12 cellular contexts compared by ENCODE assay signal in the genomic region with DNA sequence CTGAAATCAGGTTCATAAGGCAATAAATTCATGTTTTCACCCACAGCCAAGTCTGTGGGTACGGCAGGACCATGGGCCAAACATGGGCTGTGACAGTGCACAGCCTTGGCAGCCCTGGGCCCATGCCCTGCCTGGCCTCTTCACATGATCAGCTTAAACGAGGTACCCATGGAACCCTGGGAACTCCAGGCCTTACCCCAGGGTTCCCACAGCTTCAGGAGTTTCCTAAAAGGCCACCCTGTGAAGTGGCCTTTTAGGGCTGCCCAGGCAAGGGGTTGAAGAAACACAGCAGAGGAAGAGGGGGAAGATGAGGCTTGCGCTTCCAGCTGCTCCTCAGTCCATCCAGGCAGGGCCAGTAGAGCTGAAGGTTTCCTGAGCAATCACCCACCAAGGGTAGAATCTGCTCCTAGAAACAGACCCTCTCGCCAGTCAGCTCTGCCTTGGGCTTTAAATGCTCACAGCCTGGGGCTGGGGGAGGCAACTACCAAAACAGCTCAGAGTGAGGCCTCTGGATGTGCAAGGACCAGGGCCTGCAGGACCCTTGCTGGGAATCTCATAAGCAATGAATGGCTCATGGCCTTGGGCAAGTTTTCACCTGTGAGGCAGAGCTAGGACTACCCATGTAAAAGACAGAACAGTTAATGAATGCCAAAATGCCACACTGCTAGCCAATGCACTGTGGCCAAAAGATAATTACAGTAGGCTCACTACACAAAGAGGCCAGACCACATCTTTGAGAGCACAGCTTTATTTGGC.
DNase-seq lines count a peak whose midpoint lies in the region; ATAC-seq and TF ChIP-seq lines count a peak whose summit lies in the region.
"Had no signal": no experiment of that assay in that cellular context is flagged by ENCODE, and none has a peak within 500 bp of the region (broad histone marks: within the 10 kb centered on the region; RNA-seq: fewer than 3 reads in every experiment).

No MANE protein-coding gene starts in this region.

- H4K20me1 ChIP-seq in DND-41 (ENCODE audit: insufficient read depth, low read length), result no peaks in the 10 kb centered on the region
- no peaks in the 10 kb centered on the region for H4K20me1 ChIP-seq in hepatocyte (ENCODE audit: insufficient read depth, poor library complexity, severe bottlenecking)

- H3K27ac ChIP-seq in DND-41 (ENCODE audit: low read length), result peak overlapping the region; percentile 75
- peak overlapping the region; percentile 81 for H3K27ac ChIP-seq in WERI-Rb-1
- peak overlapping the region; percentile 34 for H3K27ac ChIP-seq in hepatocyte

- H3K4me3 ChIP-seq in DND-41 (ENCODE audit: low read depth in 1 of 2, low read length in 2 of 2) (peak overlapping the region in 1 of 2 experiments; percentile 39; a peak in 1 of 4 replicates), WERI-Rb-1 (ENCODE audit: low read depth, low read length) (no peak overlapping the region), hepatocyte (no peak overlapping the region), skeletal muscle satellite cell (ENCODE audit: low read length) (no peak overlapping the region)
- H3K4me3 ChIP-seq: MG63 had no signal

- no peaks in the 10 kb centered on the region for H3K79me2 ChIP-seq in DND-41 (ENCODE audit: insufficient read depth, low read length)
- no peaks in the 10 kb centered on the region for H3K79me2 ChIP-seq in hepatocyte

- no peaks in the 10 kb centered on the region for H3K9me2 ChIP-seq in hepatocyte (replicated peaks; ENCODE audit: insufficient read depth)

- H3K27me3 ChIP-seq in DND-41 (ENCODE audit: insufficient read depth, low read length, poor library complexity) (no peaks in the 10 kb centered on the region), WERI-Rb-1 (ENCODE audit: insufficient read depth, low read depth, severe bottlenecking) (no peaks in the 10 kb centered on the region), hepatocyte (no peaks in the 10 kb centered on the region), skeletal muscle satellite cell (ENCODE audit: control insufficient read depth, insufficient read depth, low read length) (no peaks in the 10 kb centered on the region)
- H3K27me3 ChIP-seq: MG63 had no signal

- H3K9ac ChIP-seq in DND-41 (ENCODE audit: low read depth, low read length) (peak overlapping the region; percentile 45), skeletal muscle satellite cell (ENCODE audit: low read depth, low read length) (no peak overlapping the region)

- no peaks in the 10 kb centered on the region for H3K9me3 ChIP-seq in DND-41 (ENCODE audit: insufficient read depth, low read length, severe bottlenecking)
- no peaks in the 10 kb centered on the region for H3K9me3 ChIP-seq in WERI-Rb-1 (ENCODE audit: severe bottlenecking)
- no peaks in the 10 kb centered on the region for H3K9me3 ChIP-seq in hepatocyte (ENCODE audit: low read depth)
- H3K9me3 ChIP-seq in skeletal muscle satellite cell (replicated peaks; ENCODE audit: low read length), result no peaks in the 10 kb centered on the region
- H3K9me3 ChIP-seq: MG63 had no signal

- TF ChIP-seq CTCF in DND-41 (IDR thresholded peaks at IDR 0.05; ENCODE audit: borderline replicate concordance, extremely low read depth, low read length, poor library complexity, severe bottlenecking), result no peak
- no peak for TF ChIP-seq CTCF in WERI-Rb-1 (IDR thresholded peaks at IDR 0.05; ENCODE audit: low read depth, low read length)
- TF ChIP-seq CTCF in hepatocyte (IDR thresholded peaks at IDR 0.05; ENCODE audit: poor library complexity), result no peak

- H3K36me3 ChIP-seq in DND-41 (ENCODE audit: insufficient read depth, low read length), result 0 out of 2 replicates have a peak, but pooled peaks cover 4% of the 10 kb centered on the region
- no peaks in the 10 kb centered on the region; the same call in 1 of the 2 replicates for H3K36me3 ChIP-seq in WERI-Rb-1
- H3K36me3 ChIP-seq in hepatocyte (replicated peaks; ENCODE audit: insufficient read depth, low read depth), result no peaks in the 10 kb centered on the region
- H3K36me3 ChIP-seq in skeletal muscle satellite cell (ENCODE audit: insufficient read depth, low read length), result no peaks in the 10 kb centered on the region
- H3K36me3 ChIP-seq: MG63 had no signal

- H3K4me1 ChIP-seq in DND-41 (ENCODE audit: insufficient read depth, low read length) (peaks cover 28% of the 10 kb centered on the region), hepatocyte (ENCODE audit: insufficient read depth) (peaks cover 13% of the 10 kb centered on the region), skeletal muscle satellite cell (ENCODE audit: control insufficient read depth, insufficient read depth, low read length) (peaks cover 38% of the 10 kb centered on the region)

- ATAC-seq in DND-41 (ENCODE audit: insufficient read depth, low read depth) (no peak), HG02623 (IDR thresholded peaks at IDR 0.05; ENCODE audit: unreplicated experiment) (no peak)
- ATAC-seq: CD8-positive, alpha-beta T cell had no signal

- WGBS in hepatocyte (ENCODE audit: low lambda C conversion rate, missing lambda C conversion rate), result 95% methylated on average over 4 of the region's 4 CpGs

- no peak for DNase-seq in DND-41
- no peak for DNase-seq in WERI-Rb-1
- no peak for DNase-seq in hepatocyte (ENCODE audit: low spot score)
- no peak for DNase-seq in Kasumi-1 (lab: John Stamatoyannopoulos, UW)
- DNase-seq in stimulated activated CD4-positive, alpha-beta T cell treated with anti-CD3 and anti-CD28 coated beads, Interleukin-4, amount 100 ng/mL, for 24 hours, result no peak
- DNase-seq in UCSD-AML1 (lab: John Stamatoyannopoulos, UW; ENCODE audit: unreplicated experiment), result no peak
- DNase-seq: activated CD8-positive, alpha-beta memory T cell treated with anti-CD3 and anti-CD28 coated beads for 24 hours; CD8-positive, alpha-beta T cell; MG63; stimulated activated CD4-positive, alpha-beta T cell treated with anti-CD3 and anti-CD28 coated beads, Interleukin-2, amount 100 ng/mL, for 48 hours had no signal

- H2AFZ ChIP-seq in DND-41 (ENCODE audit: low read depth, low read length) (no peak overlapping the region), hepatocyte (no peak overlapping the region)

- peak overlapping the region; percentile 58 for H3K4me2 ChIP-seq in DND-41 (ENCODE audit: insufficient read depth, low read length)
- no peak overlapping the region for H3K4me2 ChIP-seq in hepatocyte
- H3K4me2 ChIP-seq in skeletal muscle satellite cell (ENCODE audit: low read length), result peak overlapping the region; percentile 3
